ENCODE assay signal across 18 cellular contexts in the genomic region with DNA sequence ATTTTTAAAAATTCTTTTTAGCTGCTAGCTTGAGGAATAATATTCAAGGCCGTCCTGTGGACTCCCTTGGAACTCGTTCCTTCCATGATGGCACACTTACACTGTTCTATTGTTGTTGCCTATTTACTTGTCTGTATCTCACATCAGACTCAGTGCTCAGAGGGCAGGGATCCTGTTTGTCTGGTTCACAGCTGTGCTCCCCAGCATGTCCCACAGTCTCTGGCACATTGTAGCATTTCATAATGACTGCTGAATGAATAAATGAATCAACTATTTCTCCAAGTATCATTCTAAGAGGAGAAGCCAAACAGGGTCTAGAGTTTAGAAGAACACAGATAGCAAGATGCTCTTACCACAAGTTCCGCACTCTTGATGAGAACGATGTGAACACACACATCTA. TPM values are rescaled to one million over a fixed set of nuclear protein-coding genes. Genes with fewer than 3 reads are reported as not detected.
"Had no signal": no experiment of that assay in that cellular context is flagged by ENCODE, and none has a peak within 500 bp of the region (broad histone marks: within the 10 kb centered on the region; RNA-seq: fewer than 3 reads in every experiment).

No MANE protein-coding gene starts in this region.

- H3K4me1 Mint-ChIP-seq: activated CD4-positive, alpha-beta T cell treated with anti-CD3 and anti-CD28 coated beads, Interleukin-2, amount 10 ng/mL, durations not matched to agents 7 days and 5 days; immature natural killer cell; stimulated activated memory B cell treated with anti-CD40 and anti-IgM and Interleukin-4, amounts not matched to agents 10 μg/mL and 1 μg/mL and 100 μg/mL, for 72 hours had no signal

- DNase-seq: activated CD4-positive, alpha-beta T cell treated with anti-CD3 and anti-CD28 coated beads, Interleukin-2, amount 10 ng/mL, durations not matched to agents 7 days and 5 days; activated CD4-positive, CD25-positive, alpha-beta regulatory T cell; activated effector memory CD4-positive, alpha-beta T cell treated with anti-CD3 and anti-CD28 coated beads, Interleukin-2, amount 50 U/mL, for 16 hours; activated T-cell treated with anti-CD3 and anti-CD28 coated beads, Interleukin-2, amount 50 U/mL, for 4 hours; amniotic stem cell; brain microvascular endothelial cell; gastrocnemius medialis; immature natural killer cell; left cardiac atrium; mammary epithelial cell; retina; SIG-M5; stimulated activated CD4-positive, alpha-beta T cell treated with anti-CD3 and anti-CD28 coated beads, Interleukin-1b, Interleukin-23, amount 100 ng/mL, for 48 hours; T-helper 17 cell; trophoblast cell had no signal

- H3K27ac Mint-ChIP-seq: activated CD4-positive, alpha-beta T cell treated with anti-CD3 and anti-CD28 coated beads, Interleukin-2, amount 10 ng/mL, durations not matched to agents 7 days and 5 days; activated naive CD4-positive, alpha-beta T cell treated with anti-CD3 and anti-CD28 coated beads, Interleukin-2, amount 50 U/mL, for 72 hours; immature natural killer cell; nephron; stimulated activated memory B cell treated with anti-CD40 and anti-IgM and Interleukin-4, amounts not matched to agents 10 μg/mL and 1 μg/mL and 100 μg/mL, for 72 hours; T-helper 17 cell had no signal

- H3K27me3 ChIP-seq: brain microvascular endothelial cell, gastrocnemius medialis had no signal

- H3K4me3 ChIP-seq: gastrocnemius medialis had no signal

- H3K36me3 ChIP-seq: gastrocnemius medialis had no signal

- H3K9me3 Mint-ChIP-seq: activated CD4-positive, alpha-beta T cell treated with anti-CD3 and anti-CD28 coated beads, Interleukin-2, amount 10 ng/mL, durations not matched to agents 7 days and 5 days had no signal

- ATAC-seq: activated naive CD4-positive, alpha-beta T cell treated with anti-CD3 and anti-CD28 coated beads, Interleukin-2, amount 50 U/mL, for 72 hours; activated T-cell treated with anti-CD3 and anti-CD28 coated beads, Interleukin-2, amount 50 U/mL, for 4 hours; gastrocnemius medialis; stimulated activated memory B cell treated with anti-CD40 and anti-IgM and Interleukin-4, amounts not matched to agents 10 μg/mL and 1 μg/mL and 100 μg/mL, for 72 hours; T-helper 17 cell had no signal

- H3K9me3 ChIP-seq: gastrocnemius medialis had no signal

- H3K27ac ChIP-seq: brain microvascular endothelial cell, gastrocnemius medialis had no signal

- H3K4me3 Mint-ChIP-seq: activated CD4-positive, alpha-beta T cell treated with anti-CD3 and anti-CD28 coated beads, Interleukin-2, amount 10 ng/mL, durations not matched to agents 7 days and 5 days; activated T-cell treated with anti-CD3 and anti-CD28 coated beads, Interleukin-2, amount 50 U/mL, for 4 hours; immature natural killer cell; nephron; stimulated activated memory B cell treated with anti-CD40 and anti-IgM and Interleukin-4, amounts not matched to agents 10 μg/mL and 1 μg/mL and 100 μg/mL, for 72 hours; T-helper 17 cell had no signal

RNA-seq across cellular contexts. Expression of gene NTN4, which starts 48.0 kb away (rescaled TPM):
- total RNA-seq: activated naive CD4-positive, alpha-beta T cell treated with anti-CD3 and anti-CD28 coated beads, Interleukin-2, amount 50 U/mL, for 72 hours had no signal
- polyA plus RNA-seq: immature natural killer cell had no signal
